In the genomic region with DNA sequence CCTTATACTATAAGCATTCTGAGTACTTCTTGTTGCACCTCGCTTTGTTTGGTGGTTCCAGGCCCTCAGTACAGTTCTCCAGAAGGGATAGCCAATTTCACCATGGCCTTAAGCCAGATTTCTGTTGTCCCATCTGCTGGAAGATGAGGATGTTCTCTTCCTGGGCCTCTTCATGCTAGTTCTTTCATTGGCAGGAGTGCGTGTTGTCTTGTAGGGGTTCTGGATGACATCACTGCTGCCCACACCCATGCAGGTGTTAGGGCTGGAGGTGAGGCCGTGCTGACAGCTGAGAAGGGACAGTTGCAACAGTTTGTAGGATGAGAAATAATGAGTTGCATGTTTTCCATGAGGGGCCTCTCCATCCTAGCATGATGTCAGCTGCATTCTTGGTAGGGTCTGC, we compare ENCODE assay signal across 15 cellular contexts.
DNase-seq lines count a peak whose midpoint lies in the region; ATAC-seq and TF ChIP-seq lines count a peak whose summit lies in the region.
"Had no signal": no experiment of that assay in that cellular context is flagged by ENCODE, and none has a peak within 500 bp of the region (broad histone marks: within the 10 kb centered on the region; RNA-seq: fewer than 3 reads in every experiment).

No MANE protein-coding gene starts in this region.

- H3K4me1 Mint-ChIP-seq in progenitor cell of endocrine pancreas (ENCODE audit: low read depth) (no peaks in the 10 kb centered on the region), HFFc6 (ENCODE audit: low read depth) (no peaks in the 10 kb centered on the region)
- H3K4me1 Mint-ChIP-seq: CD8-positive, alpha-beta memory T cell had no signal

- H3K27ac Mint-ChIP-seq in progenitor cell of endocrine pancreas (peak overlapping the region; percentile 9), HFFc6 (no peak overlapping the region)
- H3K27ac Mint-ChIP-seq: CD8-positive, alpha-beta memory T cell had no signal

- no peaks in the 10 kb centered on the region for H3K36me3 Mint-ChIP-seq in progenitor cell of endocrine pancreas (ENCODE audit: insufficient read depth)
- H3K36me3 Mint-ChIP-seq in HFFc6 (ENCODE audit: low read depth), result no peaks in the 10 kb centered on the region

- H3K4me3 Mint-ChIP-seq in progenitor cell of endocrine pancreas (ENCODE audit: low read depth), result no peak overlapping the region
- no peak overlapping the region for H3K4me3 Mint-ChIP-seq in HFFc6
- H3K4me3 Mint-ChIP-seq: CD8-positive, alpha-beta memory T cell had no signal

- POLR2A ChIA-PET in GM10248 (lab: Yijun Ruan, JAX), result no interaction called here

- CTCF ChIA-PET in GM10248 (lab: Yijun Ruan, JAX), result no interaction called here

- H3K9me3 Mint-ChIP-seq in progenitor cell of endocrine pancreas (ENCODE audit: low read depth), result no peaks in the 10 kb centered on the region
- H3K9me3 Mint-ChIP-seq in HFFc6, result peaks cover 13% of the 10 kb centered on the region; the same call in 1 of the 2 replicates
- H3K9me3 Mint-ChIP-seq: CD8-positive, alpha-beta memory T cell had no signal

- H3K27me3 Mint-ChIP-seq in progenitor cell of endocrine pancreas (peaks cover 7% of the 10 kb centered on the region), HFFc6 (ENCODE audit: insufficient read depth) (peaks cover 2% of the 10 kb centered on the region; the same call in 1 of the 2 replicates)

- no peak for ATAC-seq in HG03469 (IDR thresholded peaks at IDR 0.05; ENCODE audit: unreplicated experiment)

- peak; percentile 9 for DNase-seq in NCI-H2029 (lab: John Stamatoyannopoulos, UW)
- no peak for DNase-seq in NCI-H2029 treated with DMSO at 0.1 percent for 48 hours (lab: John Stamatoyannopoulos, UW)
- peak; percentile 4 for DNase-seq in GM10248 (ENCODE audit: extremely low spot score)
- peak; percentile 83 for DNase-seq in cerebellar cortex (ENCODE audit: low spot score)
- no peak for DNase-seq in progenitor cell of endocrine pancreas (ENCODE audit: low spot score, unreplicated experiment)
- no peak for DNase-seq in HFFc6
- DNase-seq: 8988T; AML-193; Caco-2; CD8-positive, alpha-beta memory T cell; DMS153; DMS79 treated with DMSO at 0.1 percent for 48 hours; EL; GDM1 had no signal

- TF ChIP-seq CTCF in GM10248 (IDR thresholded peaks at IDR 0.05; ENCODE audit: control extremely low read depth, extremely low read depth, low read depth, missing control alignments) (no peak), progenitor cell of endocrine pancreas (IDR thresholded peaks at IDR 0.05; ENCODE audit: unreplicated experiment) (no peak), HFFc6 (IDR thresholded peaks at IDR 0.05) (no peak)

Comparison
In these comparisons a context has a peak if more than half of its experiments do, and no peak if none do; other contexts are left out.
1. DNase-seq: peak in NCI-H2029 (single experiment), GM10248 (single experiment) and cerebellar cortex (single experiment); none in NCI-H2029 treated with DMSO at 0.1 percent for 48 hours (single experiment), progenitor cell of endocrine pancreas (single experiment) and HFFc6 (single experiment).